ENCODE assay signal across 1 cellular context in genomic region chr2:237868074-237868473, GRCh38. TPM values are rescaled to one million over a fixed set of nuclear protein-coding genes. Genes with fewer than 3 reads are reported as not detected.
"Had no signal": no experiment of that assay in that cellular context is flagged by ENCODE, and none has a peak within 500 bp of the region (broad histone marks: within the 10 kb centered on the region; RNA-seq: fewer than 3 reads in every experiment).

No MANE protein-coding gene starts in this region.

RNA-seq across cellular contexts. Expression of gene RAMP1, which starts 8.7 kb away (rescaled TPM):
- total RNA-seq: pulmonary artery endothelial cell had no signal
